ENCODE assay signal across 20 cellular contexts in genomic region chr4:92514632-92515031, GRCh38.
"Had no signal": no experiment of that assay in that cellular context is flagged by ENCODE, and none has a peak within 500 bp of the region (broad histone marks: within the 10 kb centered on the region; RNA-seq: fewer than 3 reads in every experiment).

No MANE protein-coding gene starts in this region.

- H3K27me3 ChIP-seq: SJSA1 had no signal

- H3K36me3 ChIP-seq: SJSA1 had no signal

- DNase-seq: KBM-7, MV-4-11, NCI-H1048, NCI-H1105, NCI-H1417, NCI-H1436 treated with DMSO at 0.1 percent for 48 hours, NCI-H1694, NCI-H187 treated with DMSO at 0.1 percent for 48 hours, NCI-H2029 treated with DMSO at 0.1 percent for 48 hours, NCI-H2171 treated with DMSO at 0.1 percent for 48 hours, NCI-H345, NCI-H446 treated with DMSO at 0.1 percent for 48 hours, NCI-H510A treated with DMSO at 0.1 percent for 48 hours, NCI-H526, NCI-H748 treated with DMSO at 0.1 percent for 48 hours, Right ventricle myocardium superior, RPMI8226, SIG-M5 had no signal

- H3K4me1 ChIP-seq: SJSA1 had no signal

- H3K4me3 ChIP-seq: SJSA1, SK-N-MC had no signal

- H3K9me3 ChIP-seq: SJSA1 had no signal

- H3K27ac ChIP-seq: SJSA1, SK-N-MC had no signal
